20 cellular contexts compared by ENCODE assay signal in genomic region chr5:38378579-38378978, GRCh38.
DNase-seq lines count a peak whose midpoint lies in the region; ATAC-seq, FAIRE-seq and TF ChIP-seq lines count a peak whose summit lies in the region.
"Had no signal": no experiment of that assay in that cellular context is flagged by ENCODE, and none has a peak within 500 bp of the region (broad histone marks: within the 10 kb centered on the region; RNA-seq: fewer than 3 reads in every experiment).

No MANE protein-coding gene starts in this region.

- TF ChIP-seq CTCF in K562 (IDR thresholded peaks at IDR 0.05 in 2 of 3, conservative IDR thresholded peaks at IDR 0.05 in 1 of 3; ENCODE audit: insufficient read depth in 2 of 3, low read depth in 1 of 3, low read length in 3 of 3): no peak
- TF ChIP-seq CTCF in nephron progenitor cell (IDR thresholded peaks at IDR 0.05): no peak
- TF ChIP-seq CTCF in dorsolateral prefrontal cortex (IDR thresholded peaks at IDR 0.05 in 54 of 56, conservative IDR thresholded peaks at IDR 0.05 in 2 of 56; ENCODE audit: low read depth in 1 of 56, partially characterized antibody in 56 of 56): no peak

- H3K9me1 ChIP-seq in K562 (ENCODE audit: control insufficient read depth, insufficient read depth, low read length): no peaks in the 10 kb centered on the region

- FAIRE-seq in K562 (lab: Jason Lieb, UNC): no peak
- FAIRE-seq: A204.1, D721Med, G401.6, GM12892, H1 had no signal

- peak overlapping the region; percentile 85 for H3K27ac ChIP-seq in KOPT-K1 (ENCODE audit: low read depth, low read length, poor library complexity, severe bottlenecking)
- H3K27ac ChIP-seq in K562 (ENCODE audit: extremely low read depth, low read depth, low read length): no peak overlapping the region
- no peak overlapping the region for H3K27ac ChIP-seq in dorsolateral prefrontal cortex
- H3K27ac ChIP-seq: C4-2B, HL-60 had no signal

- H3K4me3 Mint-ChIP-seq in nephron progenitor cell: peak overlapping the region; percentile 67
- H3K4me3 Mint-ChIP-seq: CD4-positive, alpha-beta T cell had no signal

- H3K9ac ChIP-seq in K562 (ENCODE audit: insufficient read depth in 1 of 2, low read depth in 2 of 2, low read length in 2 of 2): no peak overlapping the region

- in situ Hi-C loops in K562 (cut with MboI): no loop called here

- WGBS in K562 (ENCODE audit: insufficient coverage, low coverage, missing lambda C conversion rate): 33% methylated on average over 1 of the region's 1 CpG

- H3K4me1 ChIP-seq in K562 (replicated peaks in 1 of 2; ENCODE audit: control insufficient read depth in 2 of 2, insufficient read depth in 2 of 2, low read length in 2 of 2): peaks cover 10 to 27% of the 10 kb centered on the region in 2 experiments
- H3K4me1 ChIP-seq: Caco-2 had no signal

- no peaks in the 10 kb centered on the region for H3K36me3 ChIP-seq in KOPT-K1 (ENCODE audit: insufficient read depth, low read length)
- H3K36me3 ChIP-seq in K562 (ENCODE audit: control insufficient read depth, insufficient read depth, low read length): no peaks in the 10 kb centered on the region

- TF ChIP-seq EP300 in K562 (IDR thresholded peaks at IDR 0.05; ENCODE audit: low read length): no peak

- H3K27me3 Mint-ChIP-seq in nephron progenitor cell (ENCODE audit: low read depth, poor library complexity): no peaks in the 10 kb centered on the region

- TF ChIP-seq RAD21 in K562 (CRISPR knock-in tag; conservative IDR thresholded peaks at IDR 0.05 in 1 of 2, IDR thresholded peaks at IDR 0.05 in 1 of 2): no peak

- ATAC-seq in K562: no peak; the same call in 2 of the 3 replicates
- no peak for ATAC-seq in HG02981 (IDR thresholded peaks at IDR 0.05; ENCODE audit: unreplicated experiment)

- H4K20me1 ChIP-seq in K562 (replicated peaks; ENCODE audit: control insufficient read depth, insufficient read depth, low read length): no peaks in the 10 kb centered on the region

- H3K9me3 ChIP-seq in KOPT-K1 (ENCODE audit: insufficient read depth, low read length, poor library complexity, severe bottlenecking) (no peaks in the 10 kb centered on the region), K562 (replicated peaks; ENCODE audit: control insufficient read depth, insufficient read depth, low read depth, low read length) (no peaks in the 10 kb centered on the region)
- H3K9me3 ChIP-seq: Caco-2 had no signal

- no peaks in the 10 kb centered on the region for H3K27me3 ChIP-seq in K562 (ENCODE audit: control insufficient read depth in 2 of 2, insufficient read depth in 2 of 2, low read length in 2 of 2)
- H3K27me3 ChIP-seq in dorsolateral prefrontal cortex: peaks cover 0 to 17% (median 0%) of the 10 kb centered on the region in 45 donors

- no peak overlapping the region for H3K4me3 ChIP-seq in K562
- H3K4me3 ChIP-seq in dorsolateral prefrontal cortex: no peak overlapping the region

- POLR2A ChIA-PET in K562 (lab: Yijun Ruan, JAX): interaction anchor here (0.5 kb wide), 1 partner anchor 128 kb away, joined by 3 read pairs; no protein-coding TSS in a partner anchor

- DNase-seq in K562 (ENCODE audit: extremely low read depth in 1 of 4, low spot score in 3 of 4): peak in 2 of 4 experiments; percentile 17 to 23
- no peak for DNase-seq in nephron progenitor cell
- DNase-seq in dorsolateral prefrontal cortex: no peak
- no peak for DNase-seq in NCI-H1105 (lab: John Stamatoyannopoulos, UW)
- DNase-seq: ACHN; AML-193; Caco-2; CD4-positive, alpha-beta T cell; H9; IMR-90; KBM-7 had no signal

- CTCF ChIA-PET in K562 (lab: Yijun Ruan, JAX; ENCODE audit: low intra/inter-chr PET ratio): no interaction called here

- no peaks in the 10 kb centered on the region for H3K79me2 ChIP-seq in K562 (ENCODE audit: control insufficient read depth, insufficient read depth, low read length)

- peaks cover 71% of the 10 kb centered on the region for H3K4me1 Mint-ChIP-seq in nephron progenitor cell

- TF ChIP-seq POLR2A in K562 (conservative IDR thresholded peaks at IDR 0.05): no peak

- intact Hi-C loops in K562 (cut with micrococcal nuclease) (no loop called here), dorsolateral prefrontal cortex (cut with DNase I) (no loop called here)

- no peak overlapping the region for H3K4me2 ChIP-seq in K562 (ENCODE audit: insufficient read depth, low read length)

- no TSS peak for BruUV-seq in K562 (replicated peaks; lab: Mats Ljungman, UMichigan)

- no peaks in the 10 kb centered on the region for H3K9me3 Mint-ChIP-seq in nephron progenitor cell
- H3K9me3 Mint-ChIP-seq: CD4-positive, alpha-beta T cell; H9 had no signal

- H2AFZ ChIP-seq in K562 (ENCODE audit: low read depth, low read length): peak overlapping the region; percentile 47; the same call in 1 of the 2 replicates

- H3K27ac Mint-ChIP-seq in nephron progenitor cell: peak overlapping the region; percentile 97
- H3K27ac Mint-ChIP-seq: CD4-positive, alpha-beta T cell; H9 had no signal

- H3K36me3 Mint-ChIP-seq in nephron progenitor cell (ENCODE audit: low read depth): no peaks in the 10 kb centered on the region

TF ChIP-seq in K562, 482 proteins besides CTCF, POLR2A, EP300 and RAD21 (continues in another document):
- TF ChIP-seq HNRNPK (IDR thresholded peaks at IDR 0.05; ENCODE audit: low read depth, low read length, poor library complexity, severe bottlenecking): no peak
- peak in 1 of 2 experiments; percentile 26; a peak in 1 of 3 replicates for TF ChIP-seq CBX3 (IDR thresholded peaks at IDR 0.05; ENCODE audit: borderline replicate concordance in 1 of 2, low read length in 2 of 2)
- TF ChIP-seq TRIM28 (IDR thresholded peaks at IDR 0.05): no peak
- TF ChIP-seq MEIS2 (IDR thresholded peaks at IDR 0.05; ENCODE audit: partially characterized antibody): no peak
- no peak for TF ChIP-seq NFIX (CRISPR knock-in tag; IDR thresholded peaks at IDR 0.05; ENCODE audit: low read depth)
- TF ChIP-seq CHD4 (IDR thresholded peaks at IDR 0.05; ENCODE audit: insufficient read depth, insufficient replicate concordance, low read depth, low read length, poor library complexity, severe bottlenecking): peak; percentile 87
- no peak for TF ChIP-seq MAX (CRISPR knock-in tag; IDR thresholded peaks at IDR 0.05)
- TF ChIP-seq BCOR (IDR thresholded peaks at IDR 0.05): peak; percentile 91
- no peak for TF ChIP-seq ZBTB1 (CRISPR knock-in tag; IDR thresholded peaks at IDR 0.05; ENCODE audit: borderline replicate concordance, low read depth)
- no peak for TF ChIP-seq NFYB (IDR thresholded peaks at IDR 0.05; ENCODE audit: extremely low read depth, insufficient read length)
- no peak for TF ChIP-seq ELK3 (CRISPR knock-in tag; IDR thresholded peaks at IDR 0.05)
- TF ChIP-seq SMARCA5 (IDR thresholded peaks at IDR 0.05): no peak
- no peak for TF ChIP-seq FOXJ3 (CRISPR knock-in tag; IDR thresholded peaks at IDR 0.05)
- TF ChIP-seq AFF4 (CRISPR knock-in tag; IDR thresholded peaks at IDR 0.05): no peak
- TF ChIP-seq HDAC2 (IDR thresholded peaks at IDR 0.05): peak; percentile 32; the same call in 1 of the 2 replicates
- no peak for TF ChIP-seq CBFA2T2 (conservative IDR thresholded peaks at IDR 0.05)
- TF ChIP-seq HLTF (IDR thresholded peaks at IDR 0.05): no peak
